ENCODE assay signal across 11 cellular contexts in the genomic region with DNA sequence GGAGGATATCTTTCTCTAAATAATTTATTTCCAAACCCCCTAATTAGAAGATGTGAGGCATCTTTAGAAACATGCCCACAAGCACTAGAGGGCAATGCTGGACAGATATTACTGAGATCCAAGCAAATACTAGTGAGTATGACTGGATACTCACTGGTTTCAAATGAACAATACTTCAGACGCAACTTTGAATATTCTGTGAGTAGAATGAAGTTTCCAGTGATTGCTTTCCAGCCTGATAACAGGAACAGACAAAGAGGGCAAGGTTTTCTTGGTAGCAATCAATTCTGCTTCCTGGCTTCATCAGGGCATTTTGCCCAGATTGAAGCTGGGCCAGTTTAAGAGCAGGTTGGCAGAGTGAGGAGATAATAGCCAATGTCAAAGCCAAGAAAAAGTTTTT.
DNase-seq lines count a peak whose midpoint lies in the region; ATAC-seq and TF ChIP-seq lines count a peak whose summit lies in the region.
"Had no signal": no experiment of that assay in that cellular context is flagged by ENCODE, and none has a peak within 500 bp of the region (broad histone marks: within the 10 kb centered on the region; RNA-seq: fewer than 3 reads in every experiment).

No MANE protein-coding gene starts in this region.

- no peaks in the 10 kb centered on the region for H3K4me1 Mint-ChIP-seq in effector memory CD8-positive, alpha-beta T cell (ENCODE audit: low read depth in 2 of 2)
- H3K4me1 Mint-ChIP-seq: activated B cell treated with CpG ODN at 0.5 μM for 24 hours had no signal

- DNase-seq in AG04449 (ENCODE audit: low read depth, low spot score), result peak; percentile 7
- DNase-seq in GM23248, result peak; percentile 66
- peak; percentile 21 for DNase-seq in kidney tubule cell (ENCODE audit: low spot score)
- DNase-seq in DMS114 treated with DMSO at 0.1 percent for 48 hours (lab: John Stamatoyannopoulos, UW; ENCODE audit: unreplicated experiment), result no peak
- DNase-seq in nucleus accumbens (lab: John Stamatoyannopoulos, UW), result no peak
- no peak for DNase-seq in effector memory CD8-positive, alpha-beta T cell
- DNase-seq: activated B cell treated with CpG ODN at 0.5 μM for 24 hours, DND-41 had no signal

- no peaks in the 10 kb centered on the region for H3K9me3 ChIP-seq in GM23248 (ENCODE audit: low read depth)

- no peak overlapping the region for H3K9ac ChIP-seq in GM23248

- TF ChIP-seq CTCF in AG04449 (IDR thresholded peaks at IDR 0.05; ENCODE audit: insufficient read depth, low read length, missing control alignments), result peak; percentile 35
- TF ChIP-seq CTCF in VCaP (conservative IDR thresholded peaks at IDR 0.05), result peak; percentile 49

- no peaks in the 10 kb centered on the region for H3K4me1 ChIP-seq in GM23248 (ENCODE audit: insufficient read depth)

- WGBS in GM23248 (ENCODE audit: low coverage in 1 of 2, low lambda C conversion rate in 2 of 2, missing lambda C conversion rate in 2 of 2), 2 experiments, result 0 to 5% methylated on average over 1 of the region's 1 CpG

- H3K9me2 ChIP-seq in GM23248 (ENCODE audit: insufficient read depth), result no peaks in the 10 kb centered on the region

- no peak overlapping the region for H3K4me3 Mint-ChIP-seq in effector memory CD8-positive, alpha-beta T cell
- H3K4me3 Mint-ChIP-seq: activated B cell treated with CpG ODN at 0.5 μM for 24 hours had no signal

- H3K27ac ChIP-seq in GM23248, result no peak overlapping the region
- no peak overlapping the region for H3K27ac ChIP-seq in VCaP
- H3K27ac ChIP-seq: epithelial cell of prostate had no signal

- POLR2A ChIA-PET in AG04449 (lab: Yijun Ruan, JAX), result no interaction called here

- H3K4me3 ChIP-seq in AG04449 (ENCODE audit: low read depth, low read length) (no peak overlapping the region), GM23248 (no peak overlapping the region)

- no peak overlapping the region for H3K27ac Mint-ChIP-seq in effector memory CD8-positive, alpha-beta T cell
- H3K27ac Mint-ChIP-seq: activated B cell treated with CpG ODN at 0.5 μM for 24 hours had no signal

- ATAC-seq in GM19351 (IDR thresholded peaks at IDR 0.05; ENCODE audit: unreplicated experiment), result no peak
- ATAC-seq in effector memory CD8-positive, alpha-beta T cell (replicated peaks), result no peak

- peaks cover 8% of the 10 kb centered on the region for H3K27me3 ChIP-seq in GM23248 (replicated peaks; ENCODE audit: insufficient read depth)

- no peaks in the 10 kb centered on the region for H3K27me3 Mint-ChIP-seq in effector memory CD8-positive, alpha-beta T cell
- H3K27me3 Mint-ChIP-seq: activated B cell treated with CpG ODN at 0.5 μM for 24 hours had no signal

- no peaks in the 10 kb centered on the region for H3F3A ChIP-seq in GM23248 (ENCODE audit: insufficient read depth)

- H3K36me3 ChIP-seq in GM23248 (ENCODE audit: low read depth), result no peaks in the 10 kb centered on the region

- no peaks in the 10 kb centered on the region for H3K79me2 ChIP-seq in GM23248 (ENCODE audit: insufficient read depth)

- no peak overlapping the region for H2AFZ ChIP-seq in GM23248

- H3K9me3 Mint-ChIP-seq in effector memory CD8-positive, alpha-beta T cell, result peaks cover 10 to 13% of the 10 kb centered on the region in 2 donors

- no peaks in the 10 kb centered on the region for H3K36me3 Mint-ChIP-seq in effector memory CD8-positive, alpha-beta T cell (ENCODE audit: insufficient read depth)

- H4K20me1 ChIP-seq in GM23248 (ENCODE audit: insufficient read depth), result no peaks in the 10 kb centered on the region

- CTCF ChIA-PET in AG04449 (lab: Yijun Ruan, JAX), result no interaction called here

- no peak overlapping the region for H3K4me2 ChIP-seq in GM23248 (ENCODE audit: unreplicated experiment)

- in situ Hi-C loops in GM23248 (cut with MboI), result no loop called here

Comparison
In these comparisons a context has a peak if more than half of its experiments do, and no peak if none do; other contexts are left out.
1. DNase-seq: peak in AG04449 (single experiment), GM23248 (single experiment) and kidney tubule cell (single experiment); none in DMS114 treated with DMSO at 0.1 percent for 48 hours (single experiment), nucleus accumbens (0 of 56) and effector memory CD8-positive, alpha-beta T cell (0 of 3).